Comparison of ENCODE assay signal across 8 cellular contexts in the genomic region with DNA sequence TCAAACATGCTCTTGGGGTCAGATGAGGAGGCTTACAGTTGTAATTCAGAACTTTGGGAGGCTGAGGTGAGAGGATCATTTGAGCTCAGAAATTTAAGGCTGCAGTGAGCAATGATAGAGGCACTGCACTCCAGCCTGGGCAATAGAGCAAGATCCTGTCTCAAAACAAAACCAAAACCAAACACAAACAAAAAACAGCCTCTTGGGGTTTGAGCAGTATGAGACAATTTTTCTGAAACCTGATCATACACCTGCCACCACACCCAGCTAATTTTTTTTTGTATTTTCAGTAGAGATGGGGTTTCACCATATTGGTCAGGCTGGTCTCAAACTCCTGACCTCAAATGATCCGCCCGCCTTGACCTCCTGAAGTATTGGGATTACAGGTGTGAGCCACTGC. TPM values are rescaled to one million over a fixed set of nuclear protein-coding genes. Genes with fewer than 3 reads are reported as not detected.
A peak's percentile ranks its signal among the peaks of the same experiment; 100 is the strongest.
DNase-seq lines count a peak whose midpoint lies in the region; ATAC-seq, FAIRE-seq and TF ChIP-seq lines count a peak whose summit lies in the region.
"Not testable (repeated sequence)": the region's sequence is repeated elsewhere in the genome, so short reads cannot be mapped to it uniquely, and the experiment has no call there.

No MANE protein-coding gene starts in this region.

- not testable (repeated sequence) for H3K9me3 ChIP-seq in keratinocyte (ENCODE audit: control insufficient read depth, low read depth, low read length)

- ATAC-seq in GM19023 (IDR thresholded peaks at IDR 0.05; ENCODE audit: unreplicated experiment) (peak; percentile 41), GM21423 (IDR thresholded peaks at IDR 0.05; ENCODE audit: unreplicated experiment) (peak; percentile 61), HG02588 (IDR thresholded peaks at IDR 0.05; ENCODE audit: unreplicated experiment) (peak; percentile 57), HG03159 (IDR thresholded peaks at IDR 0.05; ENCODE audit: unreplicated experiment) (peak; percentile 48)
- ATAC-seq in activated T-cell treated with anti-CD3 and anti-CD28 coated beads, Interleukin-2, amount 50 U/mL, for 72 hours (replicated peaks in 1 of 2): peak; percentile 62 to 75

- not testable (repeated sequence) for DNase-seq in GM12892 (ENCODE audit: insufficient read length); RWPE1 (ENCODE audit: low spot score); activated T-cell treated with anti-CD3 and anti-CD28 coated beads, Interleukin-2, amount 50 U/mL, for 72 hours; keratinocyte (ENCODE audit: low read depth, low spot score)

- not testable (repeated sequence) for H3K9me3 Mint-ChIP-seq in activated T-cell treated with anti-CD3 and anti-CD28 coated beads, Interleukin-2, amount 50 U/mL, for 72 hours

- H3K79me2 ChIP-seq in keratinocyte (ENCODE audit: control insufficient read depth, insufficient read depth, low read length): peaks cover 18% of the 10 kb centered on the region

- POLR2A ChIA-PET in RWPE1 (lab: Yijun Ruan, JAX; ENCODE audit: low non-redundant PET): not testable (repeated sequence)

- H3K36me3 Mint-ChIP-seq in activated T-cell treated with anti-CD3 and anti-CD28 coated beads, Interleukin-2, amount 50 U/mL, for 72 hours (ENCODE audit: insufficient read depth in 2 of 2): not testable (repeated sequence)

- H3K27ac ChIP-seq in RWPE1: peak overlapping the region; percentile 67
- H3K27ac ChIP-seq in keratinocyte (ENCODE audit: control insufficient read depth, insufficient read depth, low read length): peak overlapping the region; percentile 98

- H3K4me1 Mint-ChIP-seq in activated T-cell treated with anti-CD3 and anti-CD28 coated beads, Interleukin-2, amount 50 U/mL, for 72 hours (ENCODE audit: low read depth): peaks cover 56% of the 10 kb centered on the region

- not testable (repeated sequence) for H3K36me3 ChIP-seq in keratinocyte (ENCODE audit: control insufficient read depth in 2 of 2, extremely low read depth in 1 of 2, insufficient read depth in 2 of 2, low read length in 2 of 2)

- not testable (repeated sequence) for TF ChIP-seq POLR2A in GM12892 (IDR thresholded peaks at IDR 0.05; ENCODE audit: low read depth, low read length)

- H3K4me3 Mint-ChIP-seq in activated T-cell treated with anti-CD3 and anti-CD28 coated beads, Interleukin-2, amount 50 U/mL, for 72 hours: peak overlapping the region; percentile 36

- H4K20me1 ChIP-seq in keratinocyte (ENCODE audit: control insufficient read depth, extremely low read depth, insufficient read depth, low read length): not testable (repeated sequence)

- not testable (repeated sequence) for H3K27ac Mint-ChIP-seq in activated T-cell treated with anti-CD3 and anti-CD28 coated beads, Interleukin-2, amount 50 U/mL, for 72 hours

- H3K9ac ChIP-seq in keratinocyte (ENCODE audit: control insufficient read depth, extremely low read depth, insufficient read depth, low read length): not testable (repeated sequence)

- dilution Hi-C loops in keratinocyte (cut with MboI; ENCODE audit: extremely low pct_ligation_motif_present, low sequenced_read_pairs): not testable (repeated sequence)

- not testable (repeated sequence) for H3K4me3 ChIP-seq in keratinocyte (ENCODE audit: control insufficient read depth in 2 of 3, extremely low read depth in 1 of 3, insufficient read depth in 2 of 3, low read depth in 1 of 3, low read length in 3 of 3)

- CTCF ChIA-PET in RWPE1 (lab: Yijun Ruan, JAX): not testable (repeated sequence)

- H2AFZ ChIP-seq in keratinocyte (ENCODE audit: control insufficient read depth, low read length): not testable (repeated sequence)

- not testable (repeated sequence) for H3K27me3 Mint-ChIP-seq in activated T-cell treated with anti-CD3 and anti-CD28 coated beads, Interleukin-2, amount 50 U/mL, for 72 hours (ENCODE audit: low read depth)

- not testable (repeated sequence) for H3K9me1 ChIP-seq in keratinocyte (ENCODE audit: control insufficient read depth, extremely low read depth, insufficient read depth, low read length)

- H3K4me2 ChIP-seq in keratinocyte (ENCODE audit: control insufficient read depth, extremely low read depth, insufficient read depth, low read depth, low read length): not testable (repeated sequence)

- peak; percentile 73 for FAIRE-seq in GM12892 (lab: Jason Lieb, UNC)
- not testable (repeated sequence) for FAIRE-seq in keratinocyte (lab: Jason Lieb, UNC)

- not testable (repeated sequence) for H3K27me3 ChIP-seq in keratinocyte (ENCODE audit: control insufficient read depth, extremely low read depth, insufficient read depth, low read length)

- H3K4me1 ChIP-seq in keratinocyte (ENCODE audit: control insufficient read depth, extremely low read depth, insufficient read depth, low read length): peaks cover 35% of the 10 kb centered on the region

- not testable (repeated sequence) for TF ChIP-seq CTCF in RWPE1 (conservative IDR thresholded peaks at IDR 0.05; ENCODE audit: low read depth); keratinocyte (optimal IDR thresholded peaks at IDR 0.05 in 1 of 3, IDR thresholded peaks at IDR 0.05 in 1 of 3, conservative IDR thresholded peaks at IDR 0.05 in 1 of 3; ENCODE audit: extremely low read depth in 1 of 3, insufficient read depth in 2 of 3, low read length in 3 of 3)

RNA-seq across cellular contexts. Expression of gene CDK17, which starts 17.4 kb away (rescaled TPM):
- 19.3 TPM for polyA plus RNA-seq in GM12892 (2012; ENCODE audit: missing spikeins)
- 10 to 100 TPM; 54.4 to 61.9 TPM for total RNA-seq in activated T-cell treated with anti-CD3 and anti-CD28 coated beads, Interleukin-2, amount 50 U/mL, for 72 hours
- 19.9 to 33.0 TPM (median 30.1 TPM) in 3 replicates for polyA plus RNA-seq in keratinocyte
- 12.3 TPM for polyA plus RNA-seq in keratinocyte (2011; ENCODE audit: low read depth)
- 11.9 and 32.5 TPM in 2 replicates for polyA plus RNA-seq in keratinocyte (2011; cell fraction: cytosol; rRNA removed)
- 43.8 and 49.5 TPM in 2 replicates for polyA plus RNA-seq in keratinocyte (2011; cell fraction: nucleus; rRNA removed)
- 12.8 and 22.9 TPM in 2 replicates for polyA plus RNA-seq in keratinocyte (2012; ENCODE audit: low replicate concordance)
- 9.7 to 82.1 TPM (median 49.8 TPM) in 3 replicates for polyA minus RNA-seq in keratinocyte
- 42.0 TPM for polyA minus RNA-seq in keratinocyte (2011; cell fraction: cytosol; rRNA and poly(A)+ RNA removed)
- polyA minus RNA-seq in keratinocyte (2011; cell fraction: nucleus; rRNA and poly(A)+ RNA removed): 66.5 and 134 TPM in 2 replicates
